ENCODE assay signal across 1 cellular context in genomic region chr12:89350661-89351488, GRCh38.
TF ChIP-seq lines count a peak whose summit lies in the region.

No MANE protein-coding gene starts in this region.

TF ChIP-seq in H1, 55 proteins besides CTCF, POLR2A, EP300 and RAD21 (continued from another document):
- TF ChIP-seq USF2 (IDR thresholded peaks at IDR 0.05; ENCODE audit: low read length) (no peak), RXRA (IDR thresholded peaks at IDR 0.05; ENCODE audit: insufficient read depth, low read depth, low read length) (no peak), SUZ12 (IDR thresholded peaks at IDR 0.05; ENCODE audit: low read length) (no peak; the same call in 1 of the 2 replicates), NANOG (IDR thresholded peaks at IDR 0.05; ENCODE audit: insufficient read depth, low read depth, low read length, poor library complexity, severe bottlenecking) (no peak), TBP (IDR thresholded peaks at IDR 0.05; ENCODE audit: low read depth, low read length) (no peak), CHD7 (IDR thresholded peaks at IDR 0.05; ENCODE audit: insufficient replicate concordance, low read length) (no peak), FOSL1 (IDR thresholded peaks at IDR 0.05; ENCODE audit: insufficient read depth, low read depth, low read length) (no peak), SP4 (IDR thresholded peaks at IDR 0.05; ENCODE audit: low read length) (no peak)
